Comparison of ENCODE assay signal across 1 cellular context in genomic region chr19:1396768-1397679, GRCh38.
TF ChIP-seq lines count a peak whose summit lies in the region.

No MANE protein-coding gene starts in this region.

TF ChIP-seq in HEK293, 187 proteins besides CTCF, POLR2A, EP300 and RAD21 (continued from another document and continues in another):
- TF ChIP-seq GLI2 (tag by site-specific recombination; IDR thresholded peaks at IDR 0.05; ENCODE audit: borderline replicate concordance, low read depth) (no peak), ZFP3 (tag by site-specific recombination; IDR thresholded peaks at IDR 0.05; ENCODE audit: low read depth) (no peak), IKZF3 (tag by site-specific recombination; IDR thresholded peaks at IDR 0.05) (0 out of 2 replicates have a peak, but pooled peaks have one; percentile 26), SP2 (tag by site-specific recombination; IDR thresholded peaks at IDR 0.05) (0 out of 2 replicates have a peak, but pooled peaks have one; percentile 5), ZNF121 (tag by site-specific recombination; IDR thresholded peaks at IDR 0.05) (no peak), AEBP2 (tag by site-specific recombination; IDR thresholded peaks at IDR 0.05; ENCODE audit: borderline replicate concordance) (no peak), ZNF560 (tag by site-specific recombination; IDR thresholded peaks at IDR 0.05; ENCODE audit: borderline replicate concordance) (no peak), KLF1 (tag by site-specific recombination; IDR thresholded peaks at IDR 0.05) (peak; percentile 51), ZNF133 (tag by site-specific recombination; IDR thresholded peaks at IDR 0.05) (no peak), ZBTB17 (tag by site-specific recombination; IDR thresholded peaks at IDR 0.05) (peak; percentile 63; the same call in 1 of the 2 replicates), GLI4 (tag by site-specific recombination; IDR thresholded peaks at IDR 0.05) (no peak), ZNF555 (tag by site-specific recombination; conservative IDR thresholded peaks at IDR 0.05) (no peak), ZNF23 (tag by site-specific recombination; IDR thresholded peaks at IDR 0.05; ENCODE audit: borderline replicate concordance) (peak; percentile 95), ZNF660 (tag by site-specific recombination; IDR thresholded peaks at IDR 0.05) (no peak), TRIM28 (IDR thresholded peaks at IDR 0.05; ENCODE audit: borderline replicate concordance, low read length) (no peak), ZEB2 (tag by site-specific recombination; IDR thresholded peaks at IDR 0.05) (no peak), ZNF629 (tag by site-specific recombination; IDR thresholded peaks at IDR 0.05) (no peak), PRDM6 (tag by site-specific recombination; IDR thresholded peaks at IDR 0.05) (no peak), MYNN (tag by site-specific recombination; IDR thresholded peaks at IDR 0.05; ENCODE audit: borderline replicate concordance) (no peak), ZNF311 (tag by site-specific recombination; IDR thresholded peaks at IDR 0.05; ENCODE audit: borderline replicate concordance) (no peak), GLIS1 (tag by site-specific recombination; IDR thresholded peaks at IDR 0.05) (0 out of 2 replicates have a peak, but pooled peaks have one; percentile 1), TCF7L2 (IDR thresholded peaks at IDR 0.05; ENCODE audit: borderline replicate concordance, low read depth, low read length) (no peak), ZNF843 (tag by site-specific recombination; IDR thresholded peaks at IDR 0.05) (no peak), ZBTB20 (tag by site-specific recombination; IDR thresholded peaks at IDR 0.05) (no peak), ZNF830 (tag by site-specific recombination; IDR thresholded peaks at IDR 0.05; ENCODE audit: low read depth) (no peak), ZNF791 (tag by site-specific recombination; IDR thresholded peaks at IDR 0.05) (no peak), ZNF302 (tag by site-specific recombination; IDR thresholded peaks at IDR 0.05; ENCODE audit: low read depth) (no peak), ZFHX2 (tag by site-specific recombination; conservative IDR thresholded peaks at IDR 0.05) (no peak), ZNF610 (tag by site-specific recombination; IDR thresholded peaks at IDR 0.05; ENCODE audit: borderline replicate concordance) (no peak), ZIC2 (tag by site-specific recombination; IDR thresholded peaks at IDR 0.05) (peak; percentile 60; the same call in 1 of the 2 replicates), ZNF561 (tag by site-specific recombination; IDR thresholded peaks at IDR 0.05; ENCODE audit: borderline replicate concordance) (no peak), KLF16 (tag by site-specific recombination; IDR thresholded peaks at IDR 0.05) (no peak), PRDM1 (tag by site-specific recombination; IDR thresholded peaks at IDR 0.05) (no peak), KLF8 (tag by site-specific recombination; IDR thresholded peaks at IDR 0.05) (peak; percentile 13; the same call in 1 of the 2 replicates), ZNF747 (tag by site-specific recombination; IDR thresholded peaks at IDR 0.05) (no peak), ZNF785 (tag by site-specific recombination; IDR thresholded peaks at IDR 0.05) (no peak), ZNF138 (tag by site-specific recombination; IDR thresholded peaks at IDR 0.05; ENCODE audit: borderline replicate concordance) (no peak), PRDM4 (tag by site-specific recombination; IDR thresholded peaks at IDR 0.05) (no peak), ZNF354C (tag by site-specific recombination; IDR thresholded peaks at IDR 0.05; ENCODE audit: borderline replicate concordance, low read depth) (no peak), INSM2 (tag by site-specific recombination; IDR thresholded peaks at IDR 0.05) (no peak), ZNF202 (tag by site-specific recombination; IDR thresholded peaks at IDR 0.05; ENCODE audit: borderline replicate concordance) (no peak), ZNF423 (tag by site-specific recombination; IDR thresholded peaks at IDR 0.05) (no peak), EGR2 (tag by site-specific recombination; IDR thresholded peaks at IDR 0.05; ENCODE audit: low read depth) (peak; percentile 21; the same call in 1 of the 2 replicates), ZNF335 (tag by site-specific recombination; conservative IDR thresholded peaks at IDR 0.05) (no peak), GLIS2 (tag by site-specific recombination; IDR thresholded peaks at IDR 0.05) (0 out of 2 replicates have a peak, but pooled peaks have one; percentile 2), BCL6B (tag by site-specific recombination; IDR thresholded peaks at IDR 0.05) (no peak), ZNF837 (tag by site-specific recombination; IDR thresholded peaks at IDR 0.05) (no peak), KLF9 (tag by site-specific recombination; IDR thresholded peaks at IDR 0.05; ENCODE audit: low read depth) (no peak), ZNF146 (tag by site-specific recombination; IDR thresholded peaks at IDR 0.05) (no peak)
- TF ChIP-seq, protein P1, sequence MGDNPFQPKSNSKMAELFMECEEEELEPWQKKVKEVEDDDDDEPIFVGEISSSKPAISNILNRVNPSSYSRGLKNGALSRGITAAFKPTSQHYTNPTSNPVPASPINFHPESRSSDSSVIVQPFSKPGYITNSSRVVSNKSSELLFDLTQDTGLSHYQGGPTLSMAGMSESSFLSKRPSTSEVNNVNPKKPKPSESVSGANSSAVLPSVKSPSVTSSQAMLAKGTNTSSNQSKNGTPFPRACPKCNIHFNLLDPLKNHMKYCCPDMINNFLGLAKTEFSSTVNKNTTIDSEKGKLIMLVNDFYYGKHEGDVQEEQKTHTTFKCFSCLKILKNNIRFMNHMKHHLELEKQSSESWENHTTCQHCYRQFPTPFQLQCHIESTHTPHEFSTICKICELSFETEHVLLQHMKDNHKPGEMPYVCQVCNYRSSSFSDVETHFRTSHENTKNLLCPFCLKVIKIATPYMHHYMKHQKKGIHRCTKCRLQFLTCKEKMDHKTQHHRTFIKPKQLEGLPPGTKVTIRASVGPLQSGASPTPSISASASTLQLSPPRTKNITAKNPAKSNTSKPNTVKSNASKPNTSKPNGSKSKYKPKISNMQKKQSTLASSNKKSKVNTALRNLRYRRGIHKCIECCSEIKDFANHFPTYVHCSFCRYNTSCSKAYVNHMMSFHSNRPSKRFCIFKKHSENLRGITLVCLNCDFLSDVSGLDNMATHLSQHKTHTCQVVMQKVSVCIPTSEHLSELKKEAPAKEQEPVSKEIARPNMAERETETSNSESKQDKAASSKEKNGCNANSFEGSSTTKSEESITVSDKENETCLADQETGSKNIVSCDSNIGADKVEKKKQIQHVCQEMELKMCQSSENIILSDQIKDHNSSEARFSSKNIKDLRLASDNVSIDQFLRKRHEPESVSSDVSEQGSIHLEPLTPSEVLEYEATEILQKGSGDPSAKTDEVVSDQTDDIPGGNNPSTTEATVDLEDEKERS (tag by site-specific recombination; IDR thresholded peaks at IDR 0.05): no peak
- TF ChIP-seq, protein P2, sequence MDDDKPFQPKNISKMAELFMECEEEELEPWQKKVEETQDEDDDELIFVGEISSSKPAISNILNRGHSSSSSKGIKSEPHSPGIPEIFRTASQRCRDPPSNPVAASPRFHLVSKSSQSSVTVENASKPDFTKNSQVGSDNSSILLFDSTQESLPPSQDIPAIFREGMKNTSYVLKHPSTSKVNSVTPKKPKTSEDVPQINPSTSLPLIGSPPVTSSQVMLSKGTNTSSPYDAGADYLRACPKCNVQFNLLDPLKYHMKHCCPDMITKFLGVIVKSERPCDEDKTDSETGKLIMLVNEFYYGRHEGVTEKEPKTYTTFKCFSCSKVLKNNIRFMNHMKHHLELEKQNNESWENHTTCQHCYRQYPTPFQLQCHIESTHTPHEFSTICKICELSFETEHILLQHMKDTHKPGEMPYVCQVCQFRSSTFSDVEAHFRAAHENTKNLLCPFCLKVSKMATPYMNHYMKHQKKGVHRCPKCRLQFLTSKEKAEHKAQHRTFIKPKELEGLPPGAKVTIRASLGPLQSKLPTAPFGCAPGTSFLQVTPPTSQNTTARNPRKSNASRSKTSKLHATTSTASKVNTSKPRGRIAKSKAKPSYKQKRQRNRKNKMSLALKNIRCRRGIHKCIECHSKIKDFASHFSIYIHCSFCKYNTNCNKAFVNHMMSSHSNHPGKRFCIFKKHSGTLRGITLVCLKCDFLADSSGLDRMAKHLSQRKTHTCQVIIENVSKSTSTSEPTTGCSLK (tag by site-specific recombination; IDR thresholded peaks at IDR 0.05): no peak
- TF ChIP-seq, protein P3, sequence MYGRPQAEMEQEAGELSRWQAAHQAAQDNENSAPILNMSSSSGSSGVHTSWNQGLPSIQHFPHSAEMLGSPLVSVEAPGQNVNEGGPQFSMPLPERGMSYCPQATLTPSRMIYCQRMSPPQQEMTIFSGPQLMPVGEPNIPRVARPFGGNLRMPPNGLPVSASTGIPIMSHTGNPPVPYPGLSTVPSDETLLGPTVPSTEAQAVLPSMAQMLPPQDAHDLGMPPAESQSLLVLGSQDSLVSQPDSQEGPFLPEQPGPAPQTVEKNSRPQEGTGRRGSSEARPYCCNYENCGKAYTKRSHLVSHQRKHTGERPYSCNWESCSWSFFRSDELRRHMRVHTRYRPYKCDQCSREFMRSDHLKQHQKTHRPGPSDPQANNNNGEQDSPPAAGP (tag by site-specific recombination; IDR thresholded peaks at IDR 0.05): no peak
- TF ChIP-seq, protein P4, sequence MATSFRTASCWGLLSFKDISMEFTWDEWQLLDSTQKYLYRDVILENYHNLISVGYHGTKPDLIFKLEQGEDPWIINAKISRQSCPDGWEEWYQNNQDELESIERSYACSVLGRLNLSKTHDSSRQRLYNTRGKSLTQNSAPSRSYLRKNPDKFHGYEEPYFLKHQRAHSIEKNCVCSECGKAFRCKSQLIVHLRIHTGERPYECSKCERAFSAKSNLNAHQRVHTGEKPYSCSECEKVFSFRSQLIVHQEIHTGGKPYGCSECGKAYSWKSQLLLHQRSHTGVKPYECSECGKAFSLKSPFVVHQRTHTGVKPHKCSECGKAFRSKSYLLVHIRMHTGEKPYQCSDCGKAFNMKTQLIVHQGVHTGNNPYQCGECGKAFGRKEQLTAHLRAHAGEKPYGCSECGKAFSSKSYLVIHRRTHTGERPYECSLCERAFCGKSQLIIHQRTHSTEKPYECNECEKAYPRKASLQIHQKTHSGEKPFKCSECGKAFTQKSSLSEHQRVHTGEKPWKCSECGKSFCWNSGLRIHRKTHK (tag by site-specific recombination; IDR thresholded peaks at IDR 0.05): no peak
